In genomic region chr7:122135275-122135674, GRCh38 we compare ENCODE assay signal across 20 cellular contexts. TPM values are rescaled to one million over a fixed set of nuclear protein-coding genes. Genes with fewer than 3 reads are reported as not detected.
DNase-seq lines count a peak whose midpoint lies in the region; ATAC-seq and TF ChIP-seq lines count a peak whose summit lies in the region.
"Had no signal": no experiment of that assay in that cellular context is flagged by ENCODE, and none has a peak within 500 bp of the region (broad histone marks: within the 10 kb centered on the region; RNA-seq: fewer than 3 reads in every experiment).

No MANE protein-coding gene starts in this region.

- H3K4me2 ChIP-seq in GM23338 (peak overlapping the region; percentile 91; the same call in 1 of the 2 replicates), Loucy (ENCODE audit: low read depth, low read length, poor library complexity, severe bottlenecking) (no peak overlapping the region), trophoblast cell (ENCODE audit: low read length) (peak overlapping the region; percentile 31)
- H3K4me2 ChIP-seq: PC-9 had no signal

- H3K4me1 ChIP-seq in GM23338 (ENCODE audit: insufficient read depth): peaks cover 47% of the 10 kb centered on the region
- peaks cover 12% of the 10 kb centered on the region for H3K4me1 ChIP-seq in Loucy (ENCODE audit: insufficient read depth, low read length, poor library complexity, severe bottlenecking)
- peaks cover 0 to 3% of the 10 kb centered on the region in 2 experiments for H3K4me1 ChIP-seq in trophoblast cell (ENCODE audit: control insufficient read depth in 1 of 2, insufficient read depth in 2 of 2, low read length in 2 of 2)
- H3K4me1 ChIP-seq in suprapubic skin: peaks cover 27% of the 10 kb centered on the region
- H3K4me1 ChIP-seq: BE2C had no signal

- ATAC-seq in GM23338 (no peak), HG02852 (IDR thresholded peaks at IDR 0.05; ENCODE audit: unreplicated experiment) (no peak)
- ATAC-seq: HepG2, K562 had no signal

- no peak overlapping the region for H2BK120ac ChIP-seq in trophoblast cell (ENCODE audit: insufficient read depth, low read length, poor library complexity)

- no peak overlapping the region for H2BK5ac ChIP-seq in trophoblast cell (ENCODE audit: low read depth, low read length, poor library complexity)

- peaks cover 52% of the 10 kb centered on the region for H3K4me1 Mint-ChIP-seq in GM23338
- H3K4me1 Mint-ChIP-seq in activated CD4-positive, alpha-beta T cell treated with anti-CD3 and anti-CD28 coated beads, Interleukin-2, amount 10 ng/mL, durations not matched to agents 24 days and 14 days: peaks cover 2% of the 10 kb centered on the region

- H3K27ac ChIP-seq in GM23338 (ENCODE audit: low read depth): peak overlapping the region; percentile 56; the same call in 1 of the 2 replicates
- no peak overlapping the region for H3K27ac ChIP-seq in trophoblast cell (ENCODE audit: low read depth, low read length)
- no peak overlapping the region for H3K27ac ChIP-seq in suprapubic skin
- H3K27ac ChIP-seq: PC-9 had no signal

- H3K9ac ChIP-seq in Loucy (ENCODE audit: low read depth, low read length, poor library complexity, severe bottlenecking) (no peak overlapping the region), trophoblast cell (ENCODE audit: low read length) (no peak overlapping the region)

- no peak overlapping the region for H2BK12ac ChIP-seq in trophoblast cell (ENCODE audit: low read length)

- no CpG with 5 or more reads among the region's 4 CpGs for WGBS in trophoblast cell (ENCODE audit: extremely low coverage, insufficient coverage, insufficient read length)
- 58% methylated on average over 4 of the region's 4 CpGs for whole genome bisulfite sequencing in suprapubic skin

- no peaks in the 10 kb centered on the region for H3K9me3 Mint-ChIP-seq in GM23338
- H3K9me3 Mint-ChIP-seq in activated CD4-positive, alpha-beta T cell treated with anti-CD3 and anti-CD28 coated beads, Interleukin-2, amount 10 ng/mL, durations not matched to agents 24 days and 14 days: no peaks in the 10 kb centered on the region

- H3K4me3 ChIP-seq in GM23338: peak overlapping the region; percentile 87
- H3K4me3 ChIP-seq in Loucy (ENCODE audit: low read length, poor library complexity, severe bottlenecking): no peak overlapping the region
- no peak overlapping the region for H3K4me3 ChIP-seq in epithelial cell of esophagus (ENCODE audit: low read length)
- H3K4me3 ChIP-seq in trophoblast cell (ENCODE audit: low read depth, low read length): no peak overlapping the region
- H3K4me3 ChIP-seq in suprapubic skin: no peak overlapping the region
- H3K4me3 ChIP-seq: K562, PC-9, SK-N-MC had no signal

- H3K14ac ChIP-seq in trophoblast cell (ENCODE audit: low read length): no peak overlapping the region

- H2AK5ac ChIP-seq in trophoblast cell (ENCODE audit: low read length): no peak overlapping the region

- H3K4me3 Mint-ChIP-seq in GM23338: peak overlapping the region; percentile 9; the same call in 2 of the 3 replicates
- no peak overlapping the region for H3K4me3 Mint-ChIP-seq in activated CD4-positive, alpha-beta T cell treated with anti-CD3 and anti-CD28 coated beads, Interleukin-2, amount 10 ng/mL, durations not matched to agents 24 days and 14 days

- peaks cover 96% of the 10 kb centered on the region for H4K20me1 ChIP-seq in GM23338 (replicated peaks; ENCODE audit: insufficient read depth)
- no peaks in the 10 kb centered on the region for H4K20me1 ChIP-seq in Loucy (ENCODE audit: insufficient read depth, low read length, poor library complexity, severe bottlenecking)

- no peak for TF ChIP-seq POLR2A in suprapubic skin (IDR thresholded peaks at IDR 0.05)

- no peak overlapping the region for H4K8ac ChIP-seq in trophoblast cell (ENCODE audit: low read depth, low read length)

- TF ChIP-seq EP300 in suprapubic skin (IDR thresholded peaks at IDR 0.05): no peak

- H3K27me3 ChIP-seq in GM23338 (ENCODE audit: insufficient read depth): no peaks in the 10 kb centered on the region
- no peaks in the 10 kb centered on the region for H3K27me3 ChIP-seq in Loucy (ENCODE audit: insufficient read depth, low read length, poor library complexity, severe bottlenecking)
- no peaks in the 10 kb centered on the region for H3K27me3 ChIP-seq in trophoblast cell (ENCODE audit: insufficient read depth, low read length)
- no peaks in the 10 kb centered on the region for H3K27me3 ChIP-seq in suprapubic skin
- H3K27me3 ChIP-seq: BE2C had no signal

- H3K27me3 Mint-ChIP-seq in GM23338 (ENCODE audit: insufficient read depth, low read depth, poor library complexity): peaks cover 2% of the 10 kb centered on the region
- H3K27me3 Mint-ChIP-seq in activated CD4-positive, alpha-beta T cell treated with anti-CD3 and anti-CD28 coated beads, Interleukin-2, amount 10 ng/mL, durations not matched to agents 24 days and 14 days: peaks cover 11% of the 10 kb centered on the region

- H4K12ac ChIP-seq in trophoblast cell (ENCODE audit: low read depth, low read length): no peak overlapping the region

- TF ChIP-seq CTCF in GM23338 (conservative IDR thresholded peaks at IDR 0.05; ENCODE audit: low read depth in 2 of 2) (no peak), Loucy (conservative IDR thresholded peaks at IDR 0.05; ENCODE audit: low read length) (no peak), epithelial cell of esophagus (IDR thresholded peaks at IDR 0.05; ENCODE audit: insufficient read depth, low read depth, low read length, missing control alignments) (no peak), suprapubic skin (IDR thresholded peaks at IDR 0.05) (no peak)

- H3K18ac ChIP-seq in trophoblast cell (ENCODE audit: low read length): no peak overlapping the region

- H3K23ac ChIP-seq in trophoblast cell (ENCODE audit: low read length): no peak overlapping the region

- H3K79me2 ChIP-seq in GM23338 (replicated peaks; ENCODE audit: insufficient read depth): peaks cover 100% of the 10 kb centered on the region
- no peaks in the 10 kb centered on the region for H3K79me2 ChIP-seq in Loucy (ENCODE audit: insufficient read depth, low read length)
- H3K79me2 ChIP-seq in trophoblast cell (ENCODE audit: control insufficient read depth, insufficient read depth, low read length, poor library complexity): no peaks in the 10 kb centered on the region

- H3K9me2 ChIP-seq in GM23338 (ENCODE audit: insufficient read depth) (no peaks in the 10 kb centered on the region), Loucy (replicated peaks; ENCODE audit: low read depth, low read length) (no peaks in the 10 kb centered on the region)

- no peak for DNase-seq in GM23338 (ENCODE audit: low spot score)
- DNase-seq in epithelial cell of esophagus (ENCODE audit: low read depth): peak; percentile 92
- peak in 1 of 2 donors; percentile 63 for DNase-seq in trophoblast cell
- DNase-seq in activated CD4-positive, alpha-beta T cell treated with anti-CD3 and anti-CD28 coated beads, Interleukin-2, amount 10 ng/mL, durations not matched to agents 24 days and 14 days: no peak
- no peak for DNase-seq in suprapubic skin (ENCODE audit: low spot score in 2 of 2)
- DNase-seq: BE2C, DMS79 treated with DMSO at 0.1 percent for 48 hours, H7, NCI-H1092 treated with DMSO at 0.1 percent for 48 hours, NCI-H146, NCI-H446 treated with DMSO at 0.1 percent for 48 hours, NCI-H526 treated with DMSO at 0.1 percent for 48 hours, PC-9, RPMI8226, SHP77 treated with DMSO at 0.1 percent for 48 hours had no signal

- peaks cover 85% of the 10 kb centered on the region for H3K36me3 Mint-ChIP-seq in GM23338 (ENCODE audit: low read depth)
- no peaks in the 10 kb centered on the region for H3K36me3 Mint-ChIP-seq in activated CD4-positive, alpha-beta T cell treated with anti-CD3 and anti-CD28 coated beads, Interleukin-2, amount 10 ng/mL, durations not matched to agents 24 days and 14 days (ENCODE audit: low read depth)

- intact Hi-C loops in activated CD4-positive, alpha-beta T cell treated with anti-CD3 and anti-CD28 coated beads, Interleukin-2, amount 10 ng/mL, durations not matched to agents 24 days and 14 days (cut with micrococcal nuclease): no loop called here

- H2AFZ ChIP-seq in GM23338 (no peak overlapping the region), Loucy (ENCODE audit: low read length) (0 out of 2 replicates have a peak overlapping the region, but pooled peaks have one; percentile 19), trophoblast cell (ENCODE audit: insufficient read depth, low read length, poor library complexity) (no peak overlapping the region)
- H2AFZ ChIP-seq: PC-9 had no signal

- no peak overlapping the region; the same call in 1 of the 2 replicates for H3K27ac Mint-ChIP-seq in GM23338
- H3K27ac Mint-ChIP-seq in activated CD4-positive, alpha-beta T cell treated with anti-CD3 and anti-CD28 coated beads, Interleukin-2, amount 10 ng/mL, durations not matched to agents 24 days and 14 days: no peak overlapping the region

- no peaks in the 10 kb centered on the region for H3K9me3 ChIP-seq in Loucy (ENCODE audit: insufficient read depth, low read depth, low read length)
- H3K9me3 ChIP-seq in trophoblast cell (ENCODE audit: insufficient read depth, low read depth, low read length): no peaks in the 10 kb centered on the region
- H3K9me3 ChIP-seq in suprapubic skin: no peaks in the 10 kb centered on the region
- H3K9me3 ChIP-seq: BE2C had no signal

- H4K91ac ChIP-seq in trophoblast cell (ENCODE audit: low read depth, low read length): no peak overlapping the region

- H3K79me1 ChIP-seq in trophoblast cell (ENCODE audit: low read length): no peaks in the 10 kb centered on the region

- H3K4ac ChIP-seq in trophoblast cell (ENCODE audit: low read depth, low read length): no peak overlapping the region

- H3K36me3 ChIP-seq in GM23338 (ENCODE audit: insufficient read depth) (peaks cover 40% of the 10 kb centered on the region; the same call in 1 of the 2 replicates), Loucy (ENCODE audit: insufficient read depth, low read length) (no peaks in the 10 kb centered on the region), trophoblast cell (ENCODE audit: control insufficient read depth in 1 of 2, insufficient read depth in 2 of 2, low read length in 2 of 2) (peaks cover 0 to 3% of the 10 kb centered on the region in 2 experiments), suprapubic skin (no peaks in the 10 kb centered on the region)
- H3K36me3 ChIP-seq: BE2C had no signal

- H3F3A ChIP-seq in GM23338 (replicated peaks; ENCODE audit: low read depth) (no peaks in the 10 kb centered on the region), Loucy (ENCODE audit: low read depth) (no peaks in the 10 kb centered on the region)

TF ChIP-seq in GM23338, 12 proteins besides CTCF, POLR2A, EP300 and RAD21 (continues in another document):
- no peak for TF ChIP-seq NANOG (IDR thresholded peaks at IDR 0.05; ENCODE audit: borderline replicate concordance)

RNA-seq across cellular contexts. Expression of gene AASS, which starts 8.8 kb away (rescaled TPM):
- 698 and 789 TPM in 2 replicates for total RNA-seq in GM23338 (2014; rRNA removed; shearing (Covaris generic))
- 240 and 368 TPM in 2 replicates for polyA plus RNA-seq in GM23338 (2016; fragmentation: Nextera tagmentation; extraction: Ambion mirVana)
- polyA plus RNA-seq in trophoblast cell (2013): 16.1 and 16.4 TPM in 2 replicates
- 0.47 and 1.3 TPM in 2 replicates for total RNA-seq in activated CD4-positive, alpha-beta T cell treated with anti-CD3 and anti-CD28 coated beads, Interleukin-2, amount 10 ng/mL, durations not matched to agents 24 days and 14 days
- total RNA-seq in suprapubic skin: 10 to 100 TPM in 3 of 4 donors, 1 to 10 TPM in 1; 7.9 to 20.6 (median 15.5) TPM

Comparison
In these comparisons a context has a peak if more than half of its experiments do, and no peak if none do; other contexts are left out.
1. RNA of gene AASS, which starts 8.8 kb away (total RNA-seq): 698 to 789 TPM in GM23338; 7.9 to 20.6 TPM in suprapubic skin and 0.47 to 1.3 TPM in activated CD4-positive, alpha-beta T cell treated with anti-CD3 and anti-CD28 coated beads, Interleukin-2, amount 10 ng/mL, durations not matched to agents 24 days and 14 days; every median in the first group is over 10 times any median in the second.